23 cellular contexts compared by ENCODE assay signal in the genomic region with DNA sequence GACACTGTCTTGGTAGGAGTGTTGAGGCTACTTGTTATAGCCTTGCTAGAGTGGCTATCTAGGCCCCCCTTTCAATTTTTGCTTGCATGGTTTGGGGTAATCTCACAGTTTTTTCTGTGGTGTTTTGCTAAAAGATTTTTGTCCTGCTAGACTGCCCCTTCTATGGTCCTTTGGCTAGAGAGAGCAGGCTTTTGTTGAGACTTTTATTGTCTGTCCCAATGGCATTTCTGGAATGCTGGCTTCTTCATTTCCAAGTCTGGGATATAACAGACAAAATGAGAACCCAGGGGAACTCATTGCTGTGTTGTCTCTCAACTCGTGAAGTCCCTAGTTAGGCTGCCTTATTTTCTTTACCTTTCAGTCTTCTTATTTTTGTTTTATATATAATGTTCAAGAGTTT.
"Had no signal": no experiment of that assay in that cellular context is flagged by ENCODE, and none has a peak within 500 bp of the region (broad histone marks: within the 10 kb centered on the region; RNA-seq: fewer than 3 reads in every experiment).

No MANE protein-coding gene starts in this region.

- H3K27me3 ChIP-seq: adrenal gland, breast epithelium, MG63 had no signal

- H3K4me3 ChIP-seq: adrenal gland, breast epithelium, MG63 had no signal

- H3K36me3 ChIP-seq: adrenal gland, breast epithelium, MG63 had no signal

- ATAC-seq: activated CD4-positive, CD25-positive, alpha-beta regulatory T cell treated with anti-CD3 and anti-CD28 coated beads, Interleukin-2, amount 50 U/mL, for 24 hours; activated CD8-positive, alpha-beta T cell treated with anti-CD3 and anti-CD28 coated beads, Interleukin-2, amount 10 ng/mL, durations not matched to agents 7 days and 5 days; PC-3 had no signal

- H3K4me1 ChIP-seq: adrenal gland, breast epithelium had no signal

- DNase-seq: activated CD4-positive, alpha-beta T cell treated with anti-CD3 and anti-CD28 coated beads for 48 hours; activated CD4-positive, alpha-beta T cell treated with anti-CD3 and anti-CD28 coated beads, Interleukin-2, amount 50 U/mL, for 4 hours; activated CD8-positive, alpha-beta memory T cell treated with anti-CD3 and anti-CD28 coated beads, Interleukin-2, amount 50 U/mL, for 48 hours; activated CD8-positive, alpha-beta T cell treated with anti-CD3 and anti-CD28 coated beads, Interleukin-2, amount 10 ng/mL, durations not matched to agents 7 days and 5 days; activated naive CD4-positive, alpha-beta T cell treated with anti-CD3 and anti-CD28 coated beads, Interleukin-2, amount 50 U/mL, for 16 hours; activated naive CD8-positive, alpha-beta T cell treated with anti-CD3 and anti-CD28 coated beads, Interleukin-2, amount 10 ng/mL, durations not matched to agents 7 days and 5 days; activated T-cell treated with anti-CD3 and anti-CD28 coated beads, Interleukin-2, amount 50 U/mL, for 1 hour; adrenal gland; anterior cingulate cortex; caudate nucleus; MG63; MV-4-11; NCI-H1105; NCI-H1436 treated with DMSO at 0.1 percent for 48 hours; NCI-H187; NCI-H2081; NCI-H510A treated with DMSO at 0.1 percent for 48 hours; NCI-H69; NK-92 treated with Interleukin-12 subunit alpha and Interleukin-12 subunit beta, amount 100 ng/mL, for 24 hours; PC-3; SHP77 had no signal

- H3K9me3 ChIP-seq: adrenal gland, MG63 had no signal

- H3K27ac ChIP-seq: adrenal gland, breast epithelium had no signal
